Comparison of ENCODE assay signal across 18 cellular contexts in genomic region chr3:123334056-123334455, GRCh38.
"Had no signal": no experiment of that assay in that cellular context is flagged by ENCODE, and none has a peak within 500 bp of the region (broad histone marks: within the 10 kb centered on the region; RNA-seq: fewer than 3 reads in every experiment).

No MANE protein-coding gene starts in this region.

- H3K27ac ChIP-seq: parathyroid adenoma, suprapubic skin, upper lobe of left lung had no signal

- H3K36me3 ChIP-seq: suprapubic skin, upper lobe of left lung had no signal

- H3K4me3 ChIP-seq: suprapubic skin, upper lobe of left lung had no signal

- H3K4me1 ChIP-seq: parathyroid adenoma, suprapubic skin, upper lobe of left lung had no signal

- DNase-seq: activated CD4-positive, alpha-beta T cell treated with anti-CD3 and anti-CD28 coated beads for 48 hours; activated CD8-positive, alpha-beta memory T cell treated with anti-CD3 and anti-CD28 coated beads, Interleukin-2, amount 50 U/mL, for 4 hours; activated CD8-positive, alpha-beta T cell treated with anti-CD3 and anti-CD28 coated beads, Interleukin-2, amount 10 ng/mL, durations not matched to agents 7 days and 5 days; activated gamma-delta T cell; activated T-cell treated with anti-CD3 and anti-CD28 coated beads, Interleukin-2, amount 50 U/mL, for 48 hours; central memory CD4-positive, alpha-beta T cell; effector memory CD4-positive, alpha-beta T cell; mesenchymal stem cell; stimulated activated CD4-positive, alpha-beta T cell treated with anti-CD3 and anti-CD28 coated beads, Interleukin-15, amount 100 ng/mL, for 24 hours; stimulated activated CD4-positive, alpha-beta T cell treated with anti-CD3 and anti-CD28 coated beads, Interleukin-4, amount 100 ng/mL, for 1 hour; stimulated activated naive CD4-positive, alpha-beta T cell; SW 1271 had no signal

- H3K9me3 ChIP-seq: suprapubic skin, upper lobe of left lung had no signal

- H3K27me3 ChIP-seq: suprapubic skin, upper lobe of left lung had no signal

- ATAC-seq: activated CD8-positive, alpha-beta T cell treated with anti-CD3 and anti-CD28 coated beads, Interleukin-2, amount 10 ng/mL, durations not matched to agents 7 days and 5 days; activated naive CD4-positive, alpha-beta T cell treated with anti-CD3 and anti-CD28 coated beads, Interleukin-2, amount 50 U/mL, for 72 hours; naive thymus-derived CD8-positive, alpha-beta T cell; WTC11 had no signal
